In the genomic region with DNA sequence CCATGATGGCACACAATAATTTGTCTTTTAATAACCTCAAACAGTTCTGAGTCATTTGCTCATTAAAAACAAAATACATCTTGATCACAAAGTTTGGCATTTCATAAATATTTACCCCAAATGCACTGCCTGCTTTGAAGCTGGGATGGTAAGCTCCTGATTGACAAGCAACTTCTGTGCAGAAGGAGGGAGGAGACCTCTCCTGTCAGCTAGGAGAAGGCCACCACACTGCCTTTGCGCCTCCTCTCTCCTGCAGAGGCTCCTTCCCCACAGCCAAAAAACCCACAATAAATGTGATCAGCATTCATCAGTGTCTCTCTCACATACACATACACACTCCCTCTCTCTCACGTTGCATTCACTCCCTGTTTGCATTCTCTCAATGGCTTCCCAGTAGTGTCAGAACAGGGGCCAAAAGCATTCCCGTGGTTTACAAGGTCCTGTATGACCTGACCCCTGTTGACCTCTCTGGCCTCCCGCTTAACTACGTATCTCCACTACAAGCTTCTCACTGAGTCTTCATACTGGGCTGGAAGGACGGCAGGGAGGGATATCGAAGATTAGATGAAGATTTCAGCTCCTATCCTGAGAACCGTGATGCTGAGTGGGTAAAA, we compare ENCODE assay signal across 2 cellular contexts.
TF ChIP-seq lines count a peak whose summit lies in the region.

No MANE protein-coding gene starts in this region.

TF ChIP-seq in GM23338, 12 proteins besides CTCF, POLR2A, EP300 and RAD21 (continued from another document):
- TF ChIP-seq, protein P1, sequence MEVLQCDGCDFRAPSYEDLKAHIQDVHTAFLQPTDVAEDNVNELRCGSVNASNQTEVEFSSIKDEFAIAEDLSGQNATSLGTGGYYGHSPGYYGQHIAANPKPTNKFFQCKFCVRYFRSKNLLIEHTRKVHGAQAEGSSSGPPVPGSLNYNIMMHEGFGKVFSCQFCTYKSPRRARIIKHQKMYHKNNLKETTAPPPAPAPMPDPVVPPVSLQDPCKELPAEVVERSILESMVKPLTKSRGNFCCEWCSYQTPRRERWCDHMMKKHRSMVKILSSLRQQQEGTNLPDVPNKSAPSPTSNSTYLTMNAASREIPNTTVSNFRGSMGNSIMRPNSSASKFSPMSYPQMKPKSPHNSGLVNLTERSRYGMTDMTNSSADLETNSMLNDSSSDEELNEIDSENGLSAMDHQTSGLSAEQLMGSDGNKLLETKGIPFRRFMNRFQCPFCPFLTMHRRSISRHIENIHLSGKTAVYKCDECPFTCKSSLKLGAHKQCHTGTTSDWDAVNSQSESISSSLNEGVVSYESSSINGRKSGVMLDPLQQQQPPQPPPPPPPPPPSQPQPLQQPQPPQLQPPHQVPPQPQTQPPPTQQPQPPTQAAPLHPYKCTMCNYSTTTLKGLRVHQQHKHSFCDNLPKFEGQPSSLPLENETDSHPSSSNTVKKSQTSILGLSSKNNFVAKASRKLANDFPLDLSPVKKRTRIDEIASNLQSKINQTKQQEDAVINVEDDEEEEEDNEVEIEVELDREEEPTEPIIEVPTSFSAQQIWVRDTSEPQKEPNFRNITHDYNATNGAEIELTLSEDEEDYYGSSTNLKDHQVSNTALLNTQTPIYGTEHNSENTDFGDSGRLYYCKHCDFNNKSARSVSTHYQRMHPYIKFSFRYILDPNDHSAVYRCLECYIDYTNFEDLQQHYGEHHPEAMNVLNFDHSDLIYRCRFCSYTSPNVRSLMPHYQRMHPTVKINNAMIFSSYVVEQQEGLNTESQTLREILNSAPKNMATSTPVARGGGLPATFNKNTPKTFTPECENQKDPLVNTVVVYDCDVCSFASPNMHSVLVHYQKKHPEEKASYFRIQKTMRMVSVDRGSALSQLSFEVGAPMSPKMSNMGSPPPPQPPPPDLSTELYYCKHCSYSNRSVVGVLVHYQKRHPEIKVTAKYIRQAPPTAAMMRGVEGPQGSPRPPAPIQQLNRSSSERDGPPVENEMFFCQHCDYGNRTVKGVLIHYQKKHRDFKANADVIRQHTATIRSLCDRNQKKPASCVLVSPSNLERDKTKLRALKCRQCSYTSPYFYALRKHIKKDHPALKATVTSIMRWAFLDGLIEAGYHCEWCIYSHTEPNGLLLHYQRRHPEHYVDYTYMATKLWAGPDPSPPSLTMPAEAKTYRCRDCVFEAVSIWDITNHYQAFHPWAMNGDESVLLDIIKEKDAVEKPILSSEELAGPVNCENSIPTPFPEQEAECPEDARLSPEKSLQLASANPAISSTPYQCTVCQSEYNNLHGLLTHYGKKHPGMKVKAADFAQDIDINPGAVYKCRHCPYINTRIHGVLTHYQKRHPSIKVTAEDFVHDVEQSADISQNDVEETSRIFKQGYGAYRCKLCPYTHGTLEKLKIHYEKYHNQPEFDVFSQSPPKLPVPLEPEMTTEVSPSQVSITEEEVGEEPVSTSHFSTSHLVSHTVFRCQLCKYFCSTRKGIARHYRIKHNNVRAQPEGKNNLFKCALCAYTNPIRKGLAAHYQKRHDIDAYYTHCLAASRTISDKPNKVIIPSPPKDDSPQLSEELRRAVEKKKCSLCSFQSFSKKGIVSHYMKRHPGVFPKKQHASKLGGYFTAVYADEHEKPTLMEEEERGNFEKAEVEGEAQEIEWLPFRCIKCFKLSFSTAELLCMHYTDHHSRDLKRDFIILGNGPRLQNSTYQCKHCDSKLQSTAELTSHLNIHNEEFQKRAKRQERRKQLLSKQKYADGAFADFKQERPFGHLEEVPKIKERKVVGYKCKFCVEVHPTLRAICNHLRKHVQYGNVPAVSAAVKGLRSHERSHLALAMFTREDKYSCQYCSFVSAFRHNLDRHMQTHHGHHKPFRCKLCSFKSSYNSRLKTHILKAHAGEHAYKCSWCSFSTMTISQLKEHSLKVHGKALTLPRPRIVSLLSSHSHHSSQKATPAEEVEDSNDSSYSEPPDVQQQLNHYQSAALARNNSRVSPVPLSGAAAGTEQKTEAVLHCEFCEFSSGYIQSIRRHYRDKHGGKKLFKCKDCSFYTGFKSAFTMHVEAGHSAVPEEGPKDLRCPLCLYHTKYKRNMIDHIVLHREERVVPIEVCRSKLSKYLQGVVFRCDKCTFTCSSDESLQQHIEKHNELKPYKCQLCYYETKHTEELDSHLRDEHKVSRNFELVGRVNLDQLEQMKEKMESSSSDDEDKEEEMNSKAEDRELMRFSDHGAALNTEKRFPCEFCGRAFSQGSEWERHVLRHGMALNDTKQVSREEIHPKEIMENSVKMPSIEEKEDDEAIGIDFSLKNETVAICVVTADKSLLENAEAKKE (CRISPR knock-in tag; IDR thresholded peaks at IDR 0.05), result no peak
- TF ChIP-seq STAT1 (IDR thresholded peaks at IDR 0.05; ENCODE audit: unreplicated experiment) (no peak), JUNB (IDR thresholded peaks at IDR 0.05; ENCODE audit: unreplicated experiment) (no peak), ZNF331 (CRISPR knock-in tag; IDR thresholded peaks at IDR 0.05; ENCODE audit: low read depth) (no peak), POLR2AphosphoS5 (IDR thresholded peaks at IDR 0.05; ENCODE audit: low read depth) (no peak), ZNF114 (CRISPR knock-in tag; IDR thresholded peaks at IDR 0.05) (no peak)
- TF ChIP-seq, protein P2, sequence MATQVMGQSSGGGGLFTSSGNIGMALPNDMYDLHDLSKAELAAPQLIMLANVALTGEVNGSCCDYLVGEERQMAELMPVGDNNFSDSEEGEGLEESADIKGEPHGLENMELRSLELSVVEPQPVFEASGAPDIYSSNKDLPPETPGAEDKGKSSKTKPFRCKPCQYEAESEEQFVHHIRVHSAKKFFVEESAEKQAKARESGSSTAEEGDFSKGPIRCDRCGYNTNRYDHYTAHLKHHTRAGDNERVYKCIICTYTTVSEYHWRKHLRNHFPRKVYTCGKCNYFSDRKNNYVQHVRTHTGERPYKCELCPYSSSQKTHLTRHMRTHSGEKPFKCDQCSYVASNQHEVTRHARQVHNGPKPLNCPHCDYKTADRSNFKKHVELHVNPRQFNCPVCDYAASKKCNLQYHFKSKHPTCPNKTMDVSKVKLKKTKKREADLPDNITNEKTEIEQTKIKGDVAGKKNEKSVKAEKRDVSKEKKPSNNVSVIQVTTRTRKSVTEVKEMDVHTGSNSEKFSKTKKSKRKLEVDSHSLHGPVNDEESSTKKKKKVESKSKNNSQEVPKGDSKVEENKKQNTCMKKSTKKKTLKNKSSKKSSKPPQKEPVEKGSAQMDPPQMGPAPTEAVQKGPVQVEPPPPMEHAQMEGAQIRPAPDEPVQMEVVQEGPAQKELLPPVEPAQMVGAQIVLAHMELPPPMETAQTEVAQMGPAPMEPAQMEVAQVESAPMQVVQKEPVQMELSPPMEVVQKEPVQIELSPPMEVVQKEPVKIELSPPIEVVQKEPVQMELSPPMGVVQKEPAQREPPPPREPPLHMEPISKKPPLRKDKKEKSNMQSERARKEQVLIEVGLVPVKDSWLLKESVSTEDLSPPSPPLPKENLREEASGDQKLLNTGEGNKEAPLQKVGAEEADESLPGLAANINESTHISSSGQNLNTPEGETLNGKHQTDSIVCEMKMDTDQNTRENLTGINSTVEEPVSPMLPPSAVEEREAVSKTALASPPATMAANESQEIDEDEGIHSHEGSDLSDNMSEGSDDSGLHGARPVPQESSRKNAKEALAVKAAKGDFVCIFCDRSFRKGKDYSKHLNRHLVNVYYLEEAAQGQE (IDR thresholded peaks at IDR 0.05; ENCODE audit: unreplicated experiment), result no peak

TF ChIP-seq in WTC11, 78 proteins besides CTCF, POLR2A, EP300 and RAD21 (continued from another document):
- TF ChIP-seq, protein P3, sequence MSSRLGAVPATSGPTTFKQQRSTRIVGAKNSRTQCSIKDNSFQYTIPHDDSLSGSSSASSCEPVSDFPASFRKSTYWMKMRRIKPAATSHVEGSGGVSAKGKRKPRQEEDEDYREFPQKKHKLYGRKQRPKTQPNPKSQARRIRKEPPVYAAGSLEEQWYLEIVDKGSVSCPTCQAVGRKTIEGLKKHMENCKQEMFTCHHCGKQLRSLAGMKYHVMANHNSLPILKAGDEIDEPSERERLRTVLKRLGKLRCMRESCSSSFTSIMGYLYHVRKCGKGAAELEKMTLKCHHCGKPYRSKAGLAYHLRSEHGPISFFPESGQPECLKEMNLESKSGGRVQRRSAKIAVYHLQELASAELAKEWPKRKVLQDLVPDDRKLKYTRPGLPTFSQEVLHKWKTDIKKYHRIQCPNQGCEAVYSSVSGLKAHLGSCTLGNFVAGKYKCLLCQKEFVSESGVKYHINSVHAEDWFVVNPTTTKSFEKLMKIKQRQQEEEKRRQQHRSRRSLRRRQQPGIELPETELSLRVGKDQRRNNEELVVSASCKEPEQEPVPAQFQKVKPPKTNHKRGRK (CRISPR knock-in tag; IDR thresholded peaks at IDR 0.05; ENCODE audit: borderline replicate concordance), result no peak
- TF ChIP-seq IRF2 (CRISPR knock-in tag; IDR thresholded peaks at IDR 0.05; ENCODE audit: borderline replicate concordance, low read depth), result no peak
- TF ChIP-seq EMX1 (CRISPR knock-in tag; IDR thresholded peaks at IDR 0.05), result no peak
- no peak for TF ChIP-seq NR3C1 (CRISPR knock-in tag; conservative IDR thresholded peaks at IDR 0.05; ENCODE audit: low read depth)
- TF ChIP-seq, protein P4, sequence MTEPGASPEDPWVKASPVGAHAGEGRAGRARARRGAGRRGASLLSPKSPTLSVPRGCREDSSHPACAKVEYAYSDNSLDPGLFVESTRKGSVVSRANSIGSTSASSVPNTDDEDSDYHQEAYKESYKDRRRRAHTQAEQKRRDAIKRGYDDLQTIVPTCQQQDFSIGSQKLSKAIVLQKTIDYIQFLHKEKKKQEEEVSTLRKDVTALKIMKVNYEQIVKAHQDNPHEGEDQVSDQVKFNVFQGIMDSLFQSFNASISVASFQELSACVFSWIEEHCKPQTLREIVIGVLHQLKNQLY (CRISPR knock-in tag; IDR thresholded peaks at IDR 0.05), result no peak
- no peak for TF ChIP-seq CREB1 (CRISPR knock-in tag; IDR thresholded peaks at IDR 0.05)
- TF ChIP-seq, protein P5, sequence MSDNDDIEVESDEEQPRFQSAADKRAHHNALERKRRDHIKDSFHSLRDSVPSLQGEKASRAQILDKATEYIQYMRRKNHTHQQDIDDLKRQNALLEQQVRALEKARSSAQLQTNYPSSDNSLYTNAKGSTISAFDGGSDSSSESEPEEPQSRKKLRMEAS (CRISPR knock-in tag; IDR thresholded peaks at IDR 0.05), result no peak
- TF ChIP-seq ZNF416 (CRISPR knock-in tag; IDR thresholded peaks at IDR 0.05), result no peak
- TF ChIP-seq SMAD4 (CRISPR knock-in tag; IDR thresholded peaks at IDR 0.05), result no peak
- no peak for TF ChIP-seq SMAD3 (CRISPR knock-in tag; IDR thresholded peaks at IDR 0.05; ENCODE audit: borderline replicate concordance)
